ENCODE assay signal across 8 cellular contexts in genomic region chr10:68073631-68074403, GRCh38. TPM values are rescaled to one million over a fixed set of nuclear protein-coding genes. Genes with fewer than 3 reads are reported as not detected.
DNase-seq lines count a peak whose midpoint lies in the region; ATAC-seq and TF ChIP-seq lines count a peak whose summit lies in the region.

No MANE protein-coding gene starts in this region.

- peak overlapping the region; percentile 96 for H3K27ac ChIP-seq in BLaER1
- peak overlapping the region; percentile 99 for H3K27ac ChIP-seq in HUES64 (ENCODE audit: low read depth, low read length)
- H3K27ac ChIP-seq in thyroid gland = peak overlapping the region; percentile 91 to 99 (median 98)

- peak overlapping the region; percentile 84 for H3K4me2 ChIP-seq in BLaER1

- H3K36me3 ChIP-seq in BLaER1 (peaks cover 23% of the 10 kb centered on the region), HUES64 (ENCODE audit: insufficient read depth, low read length) (peaks cover 31% of the 10 kb centered on the region), thyroid gland (no peaks in the 10 kb centered on the region)

- peak; percentile 21 for DNase-seq in astrocyte of the hippocampus (ENCODE audit: low read depth, low spot score)
- DNase-seq in left lobe of liver (ENCODE audit: low spot score) = no peak
- no peak for DNase-seq in thyroid gland
- DNase-seq in putamen (ENCODE audit: low spot score) = no peak
- DNase-seq in GM10248 (ENCODE audit: extremely low spot score) = no peak
- no peak for DNase-seq in middle frontal gyrus (ENCODE audit: extremely low spot score, low spot score)

- H3K4me1 ChIP-seq in BLaER1 (peaks cover 39% of the 10 kb centered on the region), HUES64 (ENCODE audit: insufficient read depth, low read length) (peaks cover 32% of the 10 kb centered on the region), thyroid gland (peaks cover 13 to 36% of the 10 kb centered on the region in 2 donors)

- H3K4me3 ChIP-seq in BLaER1 (peak overlapping the region; percentile 79), HUES64 (ENCODE audit: low read length) (peak overlapping the region; percentile 100), thyroid gland (replicated peaks in 1 of 3) (peak overlapping the region; percentile 84 to 95 (median 93))

- CTCF ChIA-PET in GM10248 (lab: Yijun Ruan, JAX) = interaction anchor here (1.5 kb wide), 1 partner anchor 20 kb away, joined by 3 read pairs; no protein-coding TSS in a partner anchor

- intact Hi-C loops in thyroid gland (cut with DNase I) = no loop called here

- no peaks in the 10 kb centered on the region for H3K27me3 ChIP-seq in BLaER1
- no peaks in the 10 kb centered on the region for H3K27me3 ChIP-seq in HUES64 (ENCODE audit: insufficient read depth, low read length)
- H3K27me3 ChIP-seq in thyroid gland = no peaks in the 10 kb centered on the region

- H4K20me1 ChIP-seq in BLaER1 = peaks cover 40% of the 10 kb centered on the region

- H3K9ac ChIP-seq in BLaER1 = peak overlapping the region; percentile 88
- peak overlapping the region; percentile 95 for H3K9ac ChIP-seq in HUES64 (ENCODE audit: low read depth, low read length)

- peak; percentile 3 for ATAC-seq in left lobe of liver

- 7% methylated on average over 9 of the region's 10 CpGs for WGBS in HUES64
- WGBS in thyroid gland, 2 donors = 4 to 6% methylated on average over 10 of the region's 10 CpGs

- H3K9me3 ChIP-seq in BLaER1 (no peaks in the 10 kb centered on the region), HUES64 (ENCODE audit: insufficient read depth, low read depth, low read length) (no peaks in the 10 kb centered on the region), thyroid gland (no peaks in the 10 kb centered on the region)

- TF ChIP-seq CTCF in thyroid gland (IDR thresholded peaks at IDR 0.05) (no peak), GM10248 (IDR thresholded peaks at IDR 0.05; ENCODE audit: control extremely low read depth, extremely low read depth, low read depth, missing control alignments) (no peak)

- TF ChIP-seq POLR2A in thyroid gland (IDR thresholded peaks at IDR 0.05) = no peak

- POLR2A ChIA-PET in GM10248 (lab: Yijun Ruan, JAX) = no interaction called here

RNA-seq across cellular contexts. Expression of gene HERC4, which starts 1.3 kb away (rescaled TPM):
- polyA plus RNA-seq in HUES64 (2013, experiment 1 of 2) = 15.3 TPM
- 18.0 TPM for polyA plus RNA-seq in HUES64 (2013, experiment 2 of 2)
- total RNA-seq in left lobe of liver (21.5 TPM), thyroid gland (10 to 100 TPM; 54.5 to 82.4 (median 67.5) TPM)

RNA-seq across cellular contexts. Expression of gene MYPN, which starts 35.5 kb away (rescaled TPM):
- polyA plus RNA-seq in HUES64 (2013, experiment 1 of 2) = not detected
- polyA plus RNA-seq in HUES64 (2013, experiment 2 of 2) = not detected
- not detected for total RNA-seq in left lobe of liver
- under 1 TPM in 1 of 4 donors, not detected in 3; 0.11 TPM for total RNA-seq in thyroid gland
